19 cellular contexts compared by ENCODE assay signal in the genomic region with DNA sequence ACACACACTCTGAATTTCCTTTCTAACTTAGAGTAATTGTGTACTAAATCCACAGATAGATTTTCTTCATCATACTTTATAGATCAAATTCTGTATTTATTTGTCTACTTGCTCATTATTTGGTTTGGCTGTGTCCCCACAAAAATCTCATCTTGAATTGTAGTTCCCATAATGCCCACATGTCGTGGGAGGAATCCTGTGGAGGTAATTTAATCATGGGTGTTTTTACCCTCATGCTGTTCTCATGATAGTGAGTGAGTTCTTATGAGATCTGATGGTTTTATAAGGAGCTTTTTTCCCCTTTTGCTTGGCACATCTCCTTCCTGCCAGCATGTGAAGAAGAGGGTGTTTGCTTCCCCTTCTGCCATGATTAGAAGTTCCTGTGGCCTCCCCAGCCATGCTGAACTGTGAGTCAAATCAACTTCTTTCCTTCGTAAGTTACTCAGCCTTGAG.
DNase-seq lines count a peak whose midpoint lies in the region; TF ChIP-seq lines count a peak whose summit lies in the region.
"Had no signal": no experiment of that assay in that cellular context is flagged by ENCODE, and none has a peak within 500 bp of the region (broad histone marks: within the 10 kb centered on the region; RNA-seq: fewer than 3 reads in every experiment).

No MANE protein-coding gene starts in this region.

- H2BK12ac ChIP-seq in H9 (ENCODE audit: insufficient read length, low read depth, low read length), result no peak overlapping the region

- no peak overlapping the region for H2AK5ac ChIP-seq in H9 (ENCODE audit: insufficient read length, low read length)

- no peak overlapping the region for H3K27ac ChIP-seq in H9 (ENCODE audit: insufficient read length, low read depth, low read length)
- no peak overlapping the region for H3K27ac ChIP-seq in endodermal cell (ENCODE audit: low read depth, low read length)
- H3K27ac ChIP-seq: epithelial cell of prostate, heart right ventricle, vagina had no signal

- peaks cover 0 to 2% (median 0%) of the 10 kb centered on the region in 3 experiments; a peak in 2 of 7 replicates for H3K36me3 Mint-ChIP-seq in H9 (ENCODE audit: insufficient read depth in 1 of 3, low read depth in 3 of 3)
- no peaks in the 10 kb centered on the region for H3K36me3 Mint-ChIP-seq in endodermal cell (ENCODE audit: low read depth)
- H3K36me3 Mint-ChIP-seq: CD4-positive, CD25-positive, alpha-beta regulatory T cell had no signal

- H3K79me2 ChIP-seq in H9 (ENCODE audit: insufficient read depth, low read length), result no peaks in the 10 kb centered on the region

- H4K91ac ChIP-seq in H9 (ENCODE audit: insufficient read length, low read depth, low read length), result no peak overlapping the region

- H3K27ac Mint-ChIP-seq in H9 (no peak overlapping the region; a peak in 1 of 7 replicates), endodermal cell (no peak overlapping the region)
- H3K27ac Mint-ChIP-seq: activated CD4-positive, alpha-beta T cell treated with anti-CD3 and anti-CD28 coated beads, Interleukin-2, amount 10 ng/mL, durations not matched to agents 24 days and 14 days; activated naive CD8-positive, alpha-beta T cell treated with anti-CD3 and anti-CD28 coated beads, Interleukin-2, amount 10 ng/mL, durations not matched to agents 7 days and 5 days; stimulated activated naive CD8-positive, alpha-beta T cell treated with anti-CD3 and anti-CD28 coated beads, Interleukin-15, amount 100 ng/mL, for 72 hours had no signal

- no peak overlapping the region for H2BK15ac ChIP-seq in H9 (ENCODE audit: low read depth, low read length)

- TF ChIP-seq CTCF in H9 (conservative IDR thresholded peaks at IDR 0.05) (0 out of 3 replicates have a peak, but pooled peaks have one; percentile 26), endodermal cell (conservative IDR thresholded peaks at IDR 0.05) (peak; percentile 39), retinal pigment epithelial cell (conservative IDR thresholded peaks at IDR 0.05; ENCODE audit: low read depth, low read length) (peak; percentile 1)

- H3K23me2 ChIP-seq in H9 (ENCODE audit: insufficient read length, low read depth, low read length, poor library complexity, severe bottlenecking), result no peaks in the 10 kb centered on the region

- H2BK20ac ChIP-seq in H9 (ENCODE audit: low read depth, low read length, poor library complexity, severe bottlenecking), result no peak overlapping the region

- no peak overlapping the region for H2BK120ac ChIP-seq in H9 (ENCODE audit: low read depth, low read length, poor library complexity, severe bottlenecking)

- H3K4me1 Mint-ChIP-seq in H9 (peaks cover 5% of the 10 kb centered on the region in 2 experiments), endodermal cell (no peaks in the 10 kb centered on the region)
- H3K4me1 Mint-ChIP-seq: activated CD4-positive, alpha-beta T cell treated with anti-CD3 and anti-CD28 coated beads, Interleukin-2, amount 10 ng/mL, durations not matched to agents 24 days and 14 days; activated naive CD8-positive, alpha-beta T cell treated with anti-CD3 and anti-CD28 coated beads, Interleukin-2, amount 10 ng/mL, durations not matched to agents 7 days and 5 days; CD4-positive, CD25-positive, alpha-beta regulatory T cell; stimulated activated naive CD8-positive, alpha-beta T cell treated with anti-CD3 and anti-CD28 coated beads, Interleukin-15, amount 100 ng/mL, for 72 hours had no signal

- H3K4me1 ChIP-seq in H9 (ENCODE audit: insufficient read depth, low read length) (no peaks in the 10 kb centered on the region; the same call in 1 of the 2 replicates), endodermal cell (ENCODE audit: control insufficient read depth, insufficient read depth, low read length) (no peaks in the 10 kb centered on the region)
- H3K4me1 ChIP-seq: vagina had no signal

- H2AFZ ChIP-seq in H9 (ENCODE audit: low read length), result no peak overlapping the region

- no peak overlapping the region for H3K14ac ChIP-seq in H9 (ENCODE audit: insufficient read depth, low read length)

- no peak overlapping the region for H3T11ph ChIP-seq in H9 (ENCODE audit: low read length)

- H3K4me2 ChIP-seq in H9 (ENCODE audit: insufficient read depth, insufficient read length, low read length), result no peak overlapping the region

- DNase-seq in H9 (no peak), NCI-H2029 treated with DMSO at 0.1 percent for 48 hours (lab: John Stamatoyannopoulos, UW) (peak; percentile 33), endodermal cell (no peak), retinal pigment epithelial cell (ENCODE audit: low read depth) (no peak), NOMO-1 treated with dmso at 0.1 percent for 144 hours (lab: John Stamatoyannopoulos, UW; ENCODE audit: unreplicated experiment) (no peak), NCI-H187 (lab: John Stamatoyannopoulos, UW) (no peak)
- no peak for DNase-seq in activated CD8-positive, alpha-beta memory T cell treated with anti-CD3 and anti-CD28 coated beads, Interleukin-2, amount 50 U/mL, for 4 hours
- DNase-seq: activated CD4-positive, alpha-beta T cell treated with anti-CD3 and anti-CD28 coated beads, Interleukin-2, amount 10 ng/mL, durations not matched to agents 24 days and 14 days; activated naive CD8-positive, alpha-beta T cell treated with anti-CD3 and anti-CD28 coated beads, Interleukin-2, amount 10 ng/mL, durations not matched to agents 7 days and 5 days; activated T-cell treated with anti-CD3 and anti-CD28 coated beads, Interleukin-2, amount 50 U/mL, for 4 hours; CD4-positive, CD25-positive, alpha-beta regulatory T cell; heart right ventricle; NCI-H2081; posterior cingulate gyrus; SHP77 treated with DMSO at 0.1 percent for 48 hours; stimulated activated naive CD8-positive, alpha-beta T cell treated with anti-CD3 and anti-CD28 coated beads, Interleukin-15, amount 100 ng/mL, for 72 hours; T1000 had no signal

- no peaks in the 10 kb centered on the region for H4K20me1 ChIP-seq in H9 (ENCODE audit: control insufficient read depth, insufficient read depth, insufficient read length)

- no peak overlapping the region for H3K23ac ChIP-seq in H9 (ENCODE audit: insufficient read length, low read depth, low read length)

- H3K4ac ChIP-seq in H9 (ENCODE audit: low read depth, low read length), result no peak overlapping the region

- H3K27me3 Mint-ChIP-seq in H9 (ENCODE audit: low read depth) (no peaks in the 10 kb centered on the region), endodermal cell (ENCODE audit: insufficient read depth) (no peaks in the 10 kb centered on the region)
- H3K27me3 Mint-ChIP-seq: activated naive CD8-positive, alpha-beta T cell treated with anti-CD3 and anti-CD28 coated beads, Interleukin-2, amount 10 ng/mL, durations not matched to agents 7 days and 5 days; stimulated activated naive CD8-positive, alpha-beta T cell treated with anti-CD3 and anti-CD28 coated beads, Interleukin-15, amount 100 ng/mL, for 72 hours had no signal

- H3K27me3 ChIP-seq in H9 (ENCODE audit: insufficient read depth, low read length) (no peaks in the 10 kb centered on the region), endodermal cell (ENCODE audit: control insufficient read depth, insufficient read depth, low read length, poor library complexity, severe bottlenecking) (no peaks in the 10 kb centered on the region)
- H3K27me3 ChIP-seq: heart right ventricle, vagina had no signal

- H2BK5ac ChIP-seq in H9 (ENCODE audit: insufficient read length, low read length), result no peak overlapping the region

- H3K9me3 Mint-ChIP-seq in H9 (peaks cover 2 to 7% of the 10 kb centered on the region in 2 experiments; a peak in 3 of 5 replicates), endodermal cell (no peaks in the 10 kb centered on the region)

- no peak overlapping the region for H4K5ac ChIP-seq in H9 (ENCODE audit: insufficient read length, low read depth, low read length)

- no peak overlapping the region for H3K9ac ChIP-seq in H9 (ENCODE audit: extremely low read depth, insufficient read length, low read length)
- H3K9ac ChIP-seq in endodermal cell (ENCODE audit: extremely low read depth, low read length, poor library complexity, severe bottlenecking), result no peak overlapping the region

- no peaks in the 10 kb centered on the region for H3K79me1 ChIP-seq in H9 (ENCODE audit: insufficient read depth, low read depth, low read length, poor library complexity, severe bottlenecking)

- H3K4me3 Mint-ChIP-seq in H9 (no peak overlapping the region), endodermal cell (no peak overlapping the region)
- H3K4me3 Mint-ChIP-seq: activated CD4-positive, alpha-beta T cell treated with anti-CD3 and anti-CD28 coated beads, Interleukin-2, amount 10 ng/mL, durations not matched to agents 24 days and 14 days; activated naive CD8-positive, alpha-beta T cell treated with anti-CD3 and anti-CD28 coated beads, Interleukin-2, amount 10 ng/mL, durations not matched to agents 7 days and 5 days; activated T-cell treated with anti-CD3 and anti-CD28 coated beads, Interleukin-2, amount 50 U/mL, for 4 hours; stimulated activated naive CD8-positive, alpha-beta T cell treated with anti-CD3 and anti-CD28 coated beads, Interleukin-15, amount 100 ng/mL, for 72 hours had no signal

- no peak overlapping the region for H3K56ac ChIP-seq in H9 (ENCODE audit: insufficient read length, low read depth, low read length)

- H3K36me3 ChIP-seq in endodermal cell (ENCODE audit: control insufficient read depth, insufficient read depth, low read length), result no peaks in the 10 kb centered on the region
- H3K36me3 ChIP-seq: heart right ventricle, vagina had no signal

- no CpG with 5 or more reads among the region's 2 CpGs for WGBS in H9 (ENCODE audit: extremely low coverage, insufficient read length, low lambda C conversion rate)
- 85% methylated on average over 2 of the region's 2 CpGs; no CpG with 5 or more reads in 1 of the 2 experiments for WGBS in endodermal cell (ENCODE audit: insufficient coverage in 1 of 2, insufficient read length in 1 of 2), 2 experiments

- H3K9me3 ChIP-seq in H9 (ENCODE audit: control insufficient read depth, low read depth, low read length), result no peaks in the 10 kb centered on the region
- H3K9me3 ChIP-seq in endodermal cell (ENCODE audit: control insufficient read depth, low read length), result peaks cover 4% of the 10 kb centered on the region
- H3K9me3 ChIP-seq: vagina had no signal

- no peak overlapping the region for H4K8ac ChIP-seq in H9 (replicated peaks; ENCODE audit: insufficient read length, low read depth, low read length)

- H3K4me3 ChIP-seq in endodermal cell (ENCODE audit: low read length) (no peak overlapping the region), retinal pigment epithelial cell (ENCODE audit: low read length) (no peak overlapping the region)
- H3K4me3 ChIP-seq: heart right ventricle, vagina had no signal

- no peak overlapping the region for H3K18ac ChIP-seq in H9 (ENCODE audit: insufficient read length, low read depth, low read length)
